8 cellular contexts compared by ENCODE assay signal in genomic region chr6:154928325-154928922, GRCh38.
A peak's percentile ranks its signal among the peaks of the same experiment; 100 is the strongest.
DNase-seq lines count a peak whose midpoint lies in the region; ATAC-seq and TF ChIP-seq lines count a peak whose summit lies in the region.

No MANE protein-coding gene starts in this region.

- H3K9me3 ChIP-seq in trophoblast cell (ENCODE audit: insufficient read depth, low read depth, low read length) = no peaks in the 10 kb centered on the region

- peak; percentile 77 for TF ChIP-seq CTCF in KMS-11 (conservative IDR thresholded peaks at IDR 0.05; ENCODE audit: low read depth, low read length)

- no peak overlapping the region for H4K91ac ChIP-seq in trophoblast cell (ENCODE audit: low read depth, low read length)

- H2BK5ac ChIP-seq in trophoblast cell (ENCODE audit: low read depth, low read length, poor library complexity) = no peak overlapping the region

- H3K27ac ChIP-seq in KMS-11 (no peak overlapping the region), trophoblast cell (ENCODE audit: low read depth, low read length) (no peak overlapping the region)

- H2AFZ ChIP-seq in KMS-11 (ENCODE audit: low read depth) (no peak overlapping the region), trophoblast cell (ENCODE audit: insufficient read depth, low read length, poor library complexity) (no peak overlapping the region)

- H2BK120ac ChIP-seq in trophoblast cell (ENCODE audit: insufficient read depth, low read length, poor library complexity) = no peak overlapping the region

- H3K9ac ChIP-seq in KMS-11 (no peak overlapping the region), trophoblast cell (ENCODE audit: low read length) (no peak overlapping the region)

- peaks cover 2% of the 10 kb centered on the region for H3K79me1 ChIP-seq in trophoblast cell (ENCODE audit: low read length)

- ATAC-seq in HG02970 (IDR thresholded peaks at IDR 0.05; ENCODE audit: low FRiP score, unreplicated experiment) = no peak

- H2AK5ac ChIP-seq in trophoblast cell (ENCODE audit: low read length) = no peak overlapping the region

- H3K4me2 ChIP-seq in KMS-11 (no peak overlapping the region), trophoblast cell (ENCODE audit: low read length) (no peak overlapping the region)

- DNase-seq in Ammon's horn (ENCODE audit: low spot score) (peak; percentile 79), GM19238 (ENCODE audit: insufficient read length, low spot score) (peak; percentile 34), RPMI7951 (ENCODE audit: low read depth) (peak; percentile 63), activated T-helper 1 cell treated with Interleukin-2 at 50 U/mL for 16 hours (ENCODE audit: low read depth) (peak; percentile 13), foreskin melanocyte (peak; percentile 48), trophoblast cell (peak; percentile 71 to 91)

- no CpG with 5 or more reads among the region's 5 CpGs for WGBS in trophoblast cell (ENCODE audit: extremely low coverage, insufficient coverage, insufficient read length)

- H3K4me3 ChIP-seq in KMS-11 (IDR thresholded peaks at IDR 0.05; ENCODE audit: insufficient read depth, low read depth, low read length) = no peak overlapping the region
- H3K4me3 ChIP-seq in trophoblast cell (ENCODE audit: low read depth, low read length) = no peak overlapping the region

- no peak overlapping the region for H3K18ac ChIP-seq in trophoblast cell (ENCODE audit: low read length)

- H3K36me3 ChIP-seq in KMS-11 (ENCODE audit: insufficient read depth) (no peaks in the 10 kb centered on the region), trophoblast cell (ENCODE audit: control insufficient read depth in 1 of 2, insufficient read depth in 2 of 2, low read length in 2 of 2) (no peaks in the 10 kb centered on the region)

- H3K79me2 ChIP-seq in KMS-11 (ENCODE audit: insufficient read depth, low read depth) = no peaks in the 10 kb centered on the region
- H3K79me2 ChIP-seq in trophoblast cell (ENCODE audit: control insufficient read depth, insufficient read depth, low read length, poor library complexity) = peaks cover 1% of the 10 kb centered on the region

- no peak overlapping the region for H3K4ac ChIP-seq in trophoblast cell (ENCODE audit: low read depth, low read length)

- H3K14ac ChIP-seq in trophoblast cell (ENCODE audit: low read length) = no peak overlapping the region

- H3K4me1 ChIP-seq in KMS-11 (ENCODE audit: low read depth, poor library complexity, severe bottlenecking) (no peaks in the 10 kb centered on the region), trophoblast cell (ENCODE audit: control insufficient read depth in 1 of 2, insufficient read depth in 2 of 2, low read length in 2 of 2) (peaks cover 4 to 9% of the 10 kb centered on the region in 2 experiments)

- H2BK12ac ChIP-seq in trophoblast cell (ENCODE audit: low read length) = no peak overlapping the region

- H4K20me1 ChIP-seq in KMS-11 (ENCODE audit: insufficient read depth) = no peaks in the 10 kb centered on the region

- H4K8ac ChIP-seq in trophoblast cell (ENCODE audit: low read depth, low read length) = no peak overlapping the region

- H3K27me3 ChIP-seq in KMS-11 (ENCODE audit: insufficient read depth, low read depth) (no peaks in the 10 kb centered on the region), trophoblast cell (ENCODE audit: insufficient read depth, low read length) (no peaks in the 10 kb centered on the region)

- no peak overlapping the region for H4K12ac ChIP-seq in trophoblast cell (ENCODE audit: low read depth, low read length)

- H3K23ac ChIP-seq in trophoblast cell (ENCODE audit: low read length) = no peak overlapping the region

Comparison
In these comparisons a context has a peak if more than half of its experiments do, and no peak if none do; other contexts are left out.
1. DNase-seq: peak in every context shown above with its lines; median percentile 81 in trophoblast cell; 79 in Ammon's horn; 63 in RPMI7951; 48 in foreskin melanocyte; 34 in GM19238; 13 in activated T-helper 1 cell treated with Interleukin-2 at 50 U/mL for 16 hours.